ENCODE assay signal across 8 cellular contexts in genomic region chr5:130141689-130142320, GRCh38.
DNase-seq lines count a peak whose midpoint lies in the region; ATAC-seq, FAIRE-seq and TF ChIP-seq lines count a peak whose summit lies in the region.

No MANE protein-coding gene starts in this region.

- H3K9ac ChIP-seq in adipocyte (ENCODE audit: low read length): no peak overlapping the region

- FAIRE-seq in frontal cortex (lab: Jason Lieb, UNC): no peak

- peak; percentile 80 for TF ChIP-seq CTCF in kidney epithelial cell (IDR thresholded peaks at IDR 0.05; ENCODE audit: insufficient read depth, low read length, poor library complexity, severe bottlenecking)

- H3K36me3 ChIP-seq in adipocyte (ENCODE audit: control insufficient read depth, insufficient read depth, low read length, severe bottlenecking) (no peaks in the 10 kb centered on the region), kidney epithelial cell (ENCODE audit: control insufficient read depth, insufficient read depth, low read length) (no peaks in the 10 kb centered on the region)

- DNase-seq in D341Med (ENCODE audit: low spot score) (peak; percentile 69), adipocyte (ENCODE audit: low read depth) (peak; percentile 15), kidney epithelial cell (ENCODE audit: low read depth) (peak; percentile 9), NCI-H1694 (lab: John Stamatoyannopoulos, UW) (no peak), frontal cortex (ENCODE audit: low spot score in 2 of 2) (no peak), NCI-H524 treated with DMSO at 0.1 percent for 48 hours (lab: John Stamatoyannopoulos, UW) (no peak)

- H3K27me3 ChIP-seq in adipocyte (replicated peaks; ENCODE audit: control insufficient read depth, insufficient read depth, low read length): no peaks in the 10 kb centered on the region
- no peaks in the 10 kb centered on the region for H3K27me3 ChIP-seq in kidney epithelial cell (ENCODE audit: control insufficient read depth, insufficient read depth, low read length)

- H3K4me1 ChIP-seq in adipocyte (ENCODE audit: control insufficient read depth, insufficient read depth, low read length): peaks cover 12% of the 10 kb centered on the region

- H3K9me3 ChIP-seq in adipocyte (ENCODE audit: control insufficient read depth, low read length): no peaks in the 10 kb centered on the region

- ATAC-seq in GM19043 (IDR thresholded peaks at IDR 0.05; ENCODE audit: low read depth, unreplicated experiment): peak; percentile 62
- peak; percentile 76 for ATAC-seq in HG03342 (IDR thresholded peaks at IDR 0.05; ENCODE audit: unreplicated experiment)

- H3K4me3 ChIP-seq in adipocyte (ENCODE audit: low read length): no peak overlapping the region
- H3K4me3 ChIP-seq in kidney epithelial cell (ENCODE audit: low read depth, low read length): no peak overlapping the region

Comparison
In these comparisons a context has a peak if more than half of its experiments do, and no peak if none do; other contexts are left out.
1. DNase-seq: peak in D341Med (single experiment), adipocyte (single experiment) and kidney epithelial cell (single experiment); none in NCI-H1694 (single experiment), frontal cortex (0 of 2) and NCI-H524 treated with DMSO at 0.1 percent for 48 hours (single experiment).